Comparison of ENCODE assay signal across 19 cellular contexts in the genomic region with DNA sequence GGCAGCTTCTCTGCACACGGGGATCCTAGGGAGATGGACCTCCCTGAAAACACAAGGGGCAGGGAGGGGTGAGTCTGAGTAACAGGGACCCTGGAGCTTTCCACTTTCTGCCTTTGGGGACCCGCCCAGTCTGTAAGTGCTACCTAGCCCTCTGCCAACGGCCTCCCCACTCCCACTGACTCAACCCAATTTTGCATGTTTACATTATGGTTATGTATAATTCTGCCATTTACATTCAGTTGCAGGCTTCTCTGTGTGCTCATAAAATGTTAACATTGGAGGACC.
DNase-seq lines count a peak whose midpoint lies in the region; ATAC-seq, FAIRE-seq and TF ChIP-seq lines count a peak whose summit lies in the region.
"Had no signal": no experiment of that assay in that cellular context is flagged by ENCODE, and none has a peak within 500 bp of the region (broad histone marks: within the 10 kb centered on the region; RNA-seq: fewer than 3 reads in every experiment).

No MANE protein-coding gene starts in this region.

- H3K9me3 ChIP-seq in OCI-LY3 (ENCODE audit: insufficient read depth, low read length) = no peaks in the 10 kb centered on the region
- H3K9me3 ChIP-seq in mucosa of descending colon = no peaks in the 10 kb centered on the region
- H3K9me3 ChIP-seq in kidney (ENCODE audit: control insufficient read depth in 1 of 2, low read length in 2 of 2) = no peaks in the 10 kb centered on the region

- H3K27ac ChIP-seq in OCI-LY3 (ENCODE audit: low read length) (no peak overlapping the region), kidney (ENCODE audit: low read depth in 2 of 2, low read length in 2 of 2) (no peak overlapping the region)
- H3K27ac ChIP-seq: PC-9 had no signal

- 0 out of 2 replicates have a peak overlapping the region, but pooled peaks have one; percentile 60 for H2AFZ ChIP-seq in OCI-LY3 (ENCODE audit: low read depth, low read length)
- H2AFZ ChIP-seq: PC-9 had no signal

- peak in 2 of 3 experiments; percentile 60 to 83 for DNase-seq in NCI-H1417 (lab: John Stamatoyannopoulos, UW)
- no peak for DNase-seq in mucosa of descending colon
- DNase-seq in kidney = no peak
- DNase-seq in stimulated activated naive CD8-positive, alpha-beta T cell treated with anti-CD3 and anti-CD28 coated beads, Interleukin-15, amount 100 ng/mL, for 72 hours = no peak
- DNase-seq in NCI-H510A (lab: John Stamatoyannopoulos, UW) = no peak
- no peak for DNase-seq in putamen (ENCODE audit: low spot score)
- DNase-seq: ACHN; CD4-positive, alpha-beta memory T cell; GF-D8; KG1; NCI-H1694 treated with DMSO at 0.1 percent for 48 hours; NCI-H2171; NCI-H446 treated with DMSO at 0.1 percent for 48 hours; NK-92 treated with Interleukin-12 subunit alpha and Interleukin-12 subunit beta, amount 100 ng/mL, for 24 hours; PC-9 had no signal

- H4K20me1 ChIP-seq in OCI-LY3 (ENCODE audit: insufficient read depth, low read length) = no peaks in the 10 kb centered on the region

- no peak overlapping the region for H3K27ac Mint-ChIP-seq in stimulated activated naive CD8-positive, alpha-beta T cell treated with anti-CD3 and anti-CD28 coated beads, Interleukin-15, amount 100 ng/mL, for 72 hours
- H3K27ac Mint-ChIP-seq: CD4-positive, alpha-beta memory T cell had no signal

- intact Hi-C loops in mucosa of descending colon (cut with DNase I, micrococcal nuclease) = no loop called here
- intact Hi-C loops in kidney (cut with DNase I) = no loop called here

- peaks cover 33% of the 10 kb centered on the region for H3K27me3 ChIP-seq in OCI-LY3 (ENCODE audit: low read depth, low read length)

- no peaks in the 10 kb centered on the region for H3K36me3 ChIP-seq in OCI-LY3 (replicated peaks; ENCODE audit: low read depth, low read length)
- no peaks in the 10 kb centered on the region for H3K36me3 ChIP-seq in mucosa of descending colon (ENCODE audit: low read depth)
- H3K36me3 ChIP-seq in kidney (ENCODE audit: control insufficient read depth in 1 of 2, insufficient read depth in 2 of 2, low read length in 2 of 2) = no peaks in the 10 kb centered on the region

- H3K4me3 Mint-ChIP-seq in stimulated activated naive CD8-positive, alpha-beta T cell treated with anti-CD3 and anti-CD28 coated beads, Interleukin-15, amount 100 ng/mL, for 72 hours = no peak overlapping the region
- H3K4me3 Mint-ChIP-seq: CD4-positive, alpha-beta memory T cell had no signal

- no peaks in the 10 kb centered on the region for H3K9me3 Mint-ChIP-seq in stimulated activated naive CD8-positive, alpha-beta T cell treated with anti-CD3 and anti-CD28 coated beads, Interleukin-15, amount 100 ng/mL, for 72 hours
- H3K9me3 Mint-ChIP-seq: CD4-positive, alpha-beta memory T cell had no signal

- H3K79me2 ChIP-seq in OCI-LY3 (ENCODE audit: low read length) = no peaks in the 10 kb centered on the region

- TF ChIP-seq CTCF in OCI-LY3 (IDR thresholded peaks at IDR 0.05; ENCODE audit: low read depth, low read length) (no peak), mucosa of descending colon (IDR thresholded peaks at IDR 0.05) (no peak), kidney (IDR thresholded peaks at IDR 0.05; ENCODE audit: borderline replicate concordance, extremely low read depth, insufficient read depth) (no peak)

- no peak overlapping the region; the same call in 1 of the 2 replicates for H3K4me3 ChIP-seq in OCI-LY3 (ENCODE audit: low read length)
- H3K4me3 ChIP-seq in mucosa of descending colon = no peak overlapping the region
- H3K4me3 ChIP-seq in kidney (ENCODE audit: low read length in 2 of 2) = no peak overlapping the region
- H3K4me3 ChIP-seq: PC-9 had no signal

- peak overlapping the region; percentile 61; the same call in 1 of the 2 replicates for H3K4me2 ChIP-seq in OCI-LY3 (ENCODE audit: low read length)
- H3K4me2 ChIP-seq: PC-9 had no signal

- no peak overlapping the region; the same call in 1 of the 2 replicates for H3K9ac ChIP-seq in OCI-LY3 (ENCODE audit: low read length)
- H3K9ac ChIP-seq in kidney (ENCODE audit: low read length in 2 of 2) = no peak overlapping the region

- ATAC-seq in GM21786 (IDR thresholded peaks at IDR 0.05; ENCODE audit: unreplicated experiment) = peak; percentile 9
- ATAC-seq in mucosa of descending colon = peak; percentile 19
- ATAC-seq in stimulated activated naive CD8-positive, alpha-beta T cell treated with anti-CD3 and anti-CD28 coated beads, Interleukin-15, amount 100 ng/mL, for 72 hours = no peak

- H3K4me1 ChIP-seq in OCI-LY3 (ENCODE audit: low read length) (peaks cover 19% of the 10 kb centered on the region), mucosa of descending colon (ENCODE audit: low read depth) (no peaks in the 10 kb centered on the region), kidney (ENCODE audit: control insufficient read depth in 1 of 2, insufficient read depth in 1 of 2, low read depth in 1 of 2, low read length in 2 of 2) (no peaks in the 10 kb centered on the region)

- FAIRE-seq in kidney (lab: Jason Lieb, UNC) = no peak
- FAIRE-seq: D721Med, H54 had no signal

- H3K4me1 Mint-ChIP-seq in stimulated activated naive CD8-positive, alpha-beta T cell treated with anti-CD3 and anti-CD28 coated beads, Interleukin-15, amount 100 ng/mL, for 72 hours = no peaks in the 10 kb centered on the region
- H3K4me1 Mint-ChIP-seq: CD4-positive, alpha-beta memory T cell had no signal

- H3K27me3 Mint-ChIP-seq in stimulated activated naive CD8-positive, alpha-beta T cell treated with anti-CD3 and anti-CD28 coated beads, Interleukin-15, amount 100 ng/mL, for 72 hours = no peaks in the 10 kb centered on the region

Comparison
In these comparisons a context has a peak if more than half of its experiments do, and no peak if none do; other contexts are left out.
1. DNase-seq: peak in NCI-H1417 (2 of 3); none in mucosa of descending colon (0 of 3), kidney (single experiment), stimulated activated naive CD8-positive, alpha-beta T cell treated with anti-CD3 and anti-CD28 coated beads, Interleukin-15, amount 100 ng/mL, for 72 hours (0 of 2), NCI-H510A (single experiment) and putamen (single experiment).